In genomic region chr1:150515328-150516049, GRCh38 we compare ENCODE assay signal across 8 cellular contexts. TPM values are rescaled to one million over a fixed set of nuclear protein-coding genes. Genes with fewer than 3 reads are reported as not detected.
DNase-seq lines count a peak whose midpoint lies in the region; ATAC-seq and TF ChIP-seq lines count a peak whose summit lies in the region.

FALEC (plus strand) TSS chr1:150515752.

- H3K4me3 Mint-ChIP-seq in HFFc6 = peak within 1 kb of the TSS; percentile 89

- TF ChIP-seq CTCF in HFFc6 (IDR thresholded peaks at IDR 0.05) (no peak), NB4 (IDR thresholded peaks at IDR 0.05; ENCODE audit: low read depth, low read length) (no peak), omental fat pad (IDR thresholded peaks at IDR 0.05) (no peak), testis (IDR thresholded peaks at IDR 0.05) (peak in 1 of 3 experiments; percentile 23)

- peaks cover 3% of the 10 kb centered on the region; the same call in 1 of the 2 replicates for H3K27me3 Mint-ChIP-seq in HFFc6 (ENCODE audit: insufficient read depth)

- peak within 1 kb of the TSS; percentile 79 to 86 for H3K27ac ChIP-seq in testis

- TF ChIP-seq POLR2A in NB4 (IDR thresholded peaks at IDR 0.05; ENCODE audit: extremely low read depth, insufficient read length) (peak; percentile 35), testis (IDR thresholded peaks at IDR 0.05) (no peak)

- peaks cover 22% of the 10 kb centered on the region for H3K36me3 Mint-ChIP-seq in HFFc6 (ENCODE audit: low read depth)

- peak within 1 kb of the TSS; percentile 76 for H3K4me3 ChIP-seq in NB4 (ENCODE audit: low read depth, low read length)
- H3K4me3 ChIP-seq in testis = peak within 1 kb of the TSS; percentile 57 to 64

- peaks cover 34% of the 10 kb centered on the region for H3K4me1 Mint-ChIP-seq in HFFc6 (ENCODE audit: low read depth)

- H3K9me3 ChIP-seq in testis = no peaks in the 10 kb centered on the region

- DNase-seq in GM04504 (ENCODE audit: low read depth) = peak; percentile 91
- peak; percentile 94 for DNase-seq in HFFc6
- DNase-seq in NB4 (ENCODE audit: low read depth) = peak; percentile 96
- peak; percentile 98 for DNase-seq in SK-N-DZ (ENCODE audit: low spot score)
- peak; percentile 90 for DNase-seq in activated naive CD4-positive, alpha-beta T cell treated with anti-CD3 and anti-CD28 coated beads, Interleukin-2, amount 50 U/mL, for 16 hours
- peak; percentile 52 for DNase-seq in glomerular endothelial cell (ENCODE audit: extremely low read depth, low read depth, low spot score)
- peak; percentile 80 for DNase-seq in omental fat pad (ENCODE audit: low spot score)
- DNase-seq in testis = peak; percentile 97

- intact Hi-C loops in testis (cut with DNase I; ENCODE audit: low total_unique reads) = no loop called here

- ATAC-seq in omental fat pad (ENCODE audit: low FRiP score) = peak; percentile 98

- H3K27ac Mint-ChIP-seq in HFFc6 = peak within 1 kb of the TSS; percentile 67

- H3K27me3 ChIP-seq in testis = no peaks in the 10 kb centered on the region

- 0 to 1% methylated on average over 22 to 41 of the region's 54 CpGs for WGBS in testis, 2 donors

- no peaks in the 10 kb centered on the region for H3K36me3 ChIP-seq in testis (ENCODE audit: low read depth, missing control alignments)

- H3K9me3 Mint-ChIP-seq in HFFc6 = no peaks in the 10 kb centered on the region

- peaks cover 5% of the 10 kb centered on the region for H3K4me1 ChIP-seq in testis

RNA-seq across cellular contexts. Expression of gene FALEC, which starts in this region (rescaled TPM):
- under 1 TPM in 2 of 6 experiments, not detected in 4; 0.43 to 0.59 TPM for total RNA-seq in HFFc6 (2021; fragmentation: NEBNext Ultra II Directional; extraction: Animal tissue kit (Norgen Biotek cat#: 25700))
- polyA plus RNA-seq in SK-N-DZ (2014; cell fraction: cytosol; rRNA removed) = 0.58 and 0.60 TPM in 2 replicates
- polyA plus RNA-seq in SK-N-DZ (2014; cell fraction: nucleus; rRNA removed) = not detected in 2 replicates
- total RNA-seq in glomerular endothelial cell = not detected in 2 replicates
- total RNA-seq in omental fat pad = not detected
- total RNA-seq in testis = 1 to 10 TPM in 1 of 2 donors, not detected in 1; 1.3 TPM
- not detected for polyA plus RNA-seq in testis (ENCODE audit: insufficient read depth, low read depth, low replicate concordance)

Comparison
In these comparisons a context has a peak if more than half of its experiments do, and no peak if none do; other contexts are left out.
1. Peak in every context shown above with its lines: DNase-seq, ATAC-seq, H3K4me3 ChIP-seq and H3K27ac ChIP-seq.
2. Peak in DNase-seq in HFFc6; RNA of the gene not detected or under 1 TPM.
3. Peak in DNase-seq in glomerular endothelial cell; RNA of the gene not detected or under 1 TPM.
4. Peak in DNase-seq and ATAC-seq in omental fat pad; RNA of the gene not detected or under 1 TPM.